ENCODE assay signal across 8 cellular contexts in genomic region chr15:61227269-61228024, GRCh38. TPM values are rescaled to one million over a fixed set of nuclear protein-coding genes. Genes with fewer than 3 reads are reported as not detected.
DNase-seq lines count a peak whose midpoint lies in the region; ATAC-seq, FAIRE-seq and TF ChIP-seq lines count a peak whose summit lies in the region.

No MANE protein-coding gene starts in this region.

- TF ChIP-seq CTCF in astrocyte (IDR thresholded peaks at IDR 0.05; ENCODE audit: insufficient read depth, low read depth, low read length): no peak
- TF ChIP-seq CTCF in gastrocnemius medialis (IDR thresholded peaks at IDR 0.05 in 4 of 5, conservative IDR thresholded peaks at IDR 0.05 in 1 of 5): no peak

- DNase-seq in COLO668 (lab: John Stamatoyannopoulos, UW; ENCODE audit: unreplicated experiment): peak; percentile 69
- DNase-seq in astrocyte (ENCODE audit: low read depth): peak; percentile 69
- DNase-seq in gastrocnemius medialis: peak in 1 of 2 donors; percentile 24

- peak in 1 of 2 donors; percentile 9 for TF ChIP-seq POLR2A in gastrocnemius medialis (IDR thresholded peaks at IDR 0.05)

- H3K9me3 Mint-ChIP-seq in astrocyte (ENCODE audit: unreplicated experiment): no peaks in the 10 kb centered on the region

- H3K4me2 ChIP-seq in astrocyte (ENCODE audit: low read length): peak overlapping the region; percentile 95

- H3K27me3 ChIP-seq in HUES6 (ENCODE audit: control insufficient read depth, insufficient read depth, low read length) (peaks cover 45% of the 10 kb centered on the region), astrocyte (ENCODE audit: insufficient read depth, low read length) (peaks cover 26% of the 10 kb centered on the region), iPS-18a (ENCODE audit: control insufficient read depth, insufficient read depth, low read length) (peaks cover 38% of the 10 kb centered on the region), gastrocnemius medialis (no peaks in the 10 kb centered on the region)

- peaks cover 15% of the 10 kb centered on the region for H3K4me1 Mint-ChIP-seq in astrocyte (ENCODE audit: low read depth, unreplicated experiment)

- in situ Hi-C loops in gastrocnemius medialis (cut with MboI; ENCODE audit: low sequenced_read_pairs in 4 of 4): no loop called here

- H3K27me3 Mint-ChIP-seq in astrocyte (ENCODE audit: low read depth, unreplicated experiment): peaks cover 9% of the 10 kb centered on the region

- H3K4me3 Mint-ChIP-seq in astrocyte (ENCODE audit: unreplicated experiment): peak overlapping the region; percentile 94

- no peak overlapping the region for H3K27ac ChIP-seq in HUES6 (ENCODE audit: low read depth, low read length)
- H3K27ac ChIP-seq in astrocyte (ENCODE audit: low read depth, low read length): no peak overlapping the region
- no peak overlapping the region for H3K27ac ChIP-seq in iPS-18a (ENCODE audit: low read length)
- peak overlapping the region; percentile 81 to 87 (median 81) for H3K27ac ChIP-seq in gastrocnemius medialis

- peak overlapping the region; percentile 62 for H2AFZ ChIP-seq in astrocyte (ENCODE audit: low read depth, low read length)

- H3K9me3 ChIP-seq in HUES6 (ENCODE audit: control insufficient read depth, insufficient read depth, low read depth, low read length): no peaks in the 10 kb centered on the region
- no peaks in the 10 kb centered on the region for H3K9me3 ChIP-seq in astrocyte (ENCODE audit: insufficient read depth, low read depth, low read length)
- H3K9me3 ChIP-seq in iPS-18a (ENCODE audit: control insufficient read depth, low read depth, low read length): no peaks in the 10 kb centered on the region
- H3K9me3 ChIP-seq in gastrocnemius medialis: no peaks in the 10 kb centered on the region

- H3K36me3 ChIP-seq in HUES6 (ENCODE audit: control insufficient read depth, insufficient read depth, low read length): no peaks in the 10 kb centered on the region
- H3K36me3 ChIP-seq in astrocyte (ENCODE audit: insufficient read depth, low read length): no peaks in the 10 kb centered on the region
- no peaks in the 10 kb centered on the region for H3K36me3 ChIP-seq in iPS-18a (ENCODE audit: control insufficient read depth, low read depth, low read length)
- no peaks in the 10 kb centered on the region for H3K36me3 ChIP-seq in gastrocnemius medialis

- H3K36me3 Mint-ChIP-seq in astrocyte (ENCODE audit: low read depth, unreplicated experiment): no peaks in the 10 kb centered on the region

- H3K27ac Mint-ChIP-seq in astrocyte (ENCODE audit: unreplicated experiment): peak overlapping the region; percentile 19

- peaks cover 20% of the 10 kb centered on the region for H4K20me1 ChIP-seq in astrocyte (ENCODE audit: insufficient read depth, low read length)

- FAIRE-seq in astrocyte (lab: Jason Lieb, UNC): no peak

- intact Hi-C loops in gastrocnemius medialis (cut with DNase I; ENCODE audit: low total_unique reads): loop anchor here (2.0 to 5.0 kb wide), 3 partner anchors 33 to 145 kb away; no protein-coding TSS in a partner anchor

- ATAC-seq in gastrocnemius medialis (peak in 1 of 2 donors; percentile 46), esophagus mucosa (no peak), HG02588 (IDR thresholded peaks at IDR 0.05; ENCODE audit: unreplicated experiment) (no peak), GM19455 (IDR thresholded peaks at IDR 0.05; ENCODE audit: unreplicated experiment) (no peak)

- peaks cover 12% of the 10 kb centered on the region for H3K4me1 ChIP-seq in HUES6 (ENCODE audit: control insufficient read depth, insufficient read depth, low read length)
- H3K4me1 ChIP-seq in astrocyte (ENCODE audit: insufficient read depth, low read length): peaks cover 4% of the 10 kb centered on the region
- H3K4me1 ChIP-seq in iPS-18a (ENCODE audit: control insufficient read depth, low read depth, low read length): peaks cover 20% of the 10 kb centered on the region
- peaks cover 38 to 42% of the 10 kb centered on the region in 2 donors for H3K4me1 ChIP-seq in gastrocnemius medialis

- no peaks in the 10 kb centered on the region for H3K79me2 ChIP-seq in astrocyte (ENCODE audit: insufficient read depth, low read length)

- H3K4me3 ChIP-seq in HUES6 (ENCODE audit: low read depth, low read length): peak overlapping the region; percentile 78
- H3K4me3 ChIP-seq in astrocyte (ENCODE audit: insufficient read depth, low read depth, low read length): peak overlapping the region; percentile 77
- H3K4me3 ChIP-seq in iPS-18a (ENCODE audit: low read length): peak overlapping the region; percentile 70
- H3K4me3 ChIP-seq in gastrocnemius medialis: peak overlapping the region; percentile 64 to 92 (median 86)

- H3K9ac ChIP-seq in HUES6 (ENCODE audit: low read length) (no peak overlapping the region), astrocyte (ENCODE audit: low read length) (peak overlapping the region; percentile 58), iPS-18a (ENCODE audit: low read length) (peak overlapping the region; percentile 21)

RNA-seq across cellular contexts. Expression of gene RORA, which starts 1.7 kb away (rescaled TPM):
- total RNA-seq in astrocyte (9.2 and 13.3 TPM in 2 replicates), gastrocnemius medialis (100 to 1,000 TPM; 171 to 303 (median 203) TPM), esophagus mucosa (20.7 TPM)

Comparison
In these comparisons a context has a peak if more than half of its experiments do, and no peak if none do; other contexts are left out.
1. H3K27ac ChIP-seq: peak in gastrocnemius medialis (4 of 4); none in HUES6 (single experiment), astrocyte (single experiment) and iPS-18a (single experiment).
2. Peak in every context shown above with its lines, with median percentiles within 50 percentile points of each other: H3K4me3 ChIP-seq.